In genomic region chr20:25019381-25020155, GRCh38 we compare ENCODE assay signal across 26 cellular contexts. TPM values are rescaled to one million over a fixed set of nuclear protein-coding genes. Genes with fewer than 3 reads are reported as not detected.
A peak's percentile ranks its signal among the peaks of the same experiment; 100 is the strongest.
DNase-seq lines count a peak whose midpoint lies in the region; ATAC-seq and TF ChIP-seq lines count a peak whose summit lies in the region.
"Had no signal": no experiment of that assay in that cellular context is flagged by ENCODE, and none has a peak within 500 bp of the region (broad histone marks: within the 10 kb centered on the region; RNA-seq: fewer than 3 reads in every experiment).

No MANE protein-coding gene starts in this region.

- no peak for TF ChIP-seq EP300 in stomach (IDR thresholded peaks at IDR 0.05)

- no peaks in the 10 kb centered on the region for H3K27me3 Mint-ChIP-seq in Caco-2 (ENCODE audit: insufficient read depth, unreplicated experiment)
- H3K27me3 Mint-ChIP-seq: activated CD4-positive, alpha-beta memory T cell treated with anti-CD3 and anti-CD28 coated beads for 36 hours; activated naive CD8-positive, alpha-beta T cell treated with anti-CD3 and anti-CD28 coated beads for 36 hours; dendritic cell treated with granulocyte-macrophage colony-stimulating factor and Interleukin-4, amounts not matched to agents 40 ng/mL and 50 ng/mL, for 4 days had no signal

- H3K36me3 Mint-ChIP-seq in Caco-2 (ENCODE audit: insufficient read depth, unreplicated experiment): peaks cover 40% of the 10 kb centered on the region
- H3K36me3 Mint-ChIP-seq: activated naive CD8-positive, alpha-beta T cell treated with anti-CD3 and anti-CD28 coated beads for 36 hours had no signal

- ATAC-seq in body of pancreas (no peak), left lung (peak; percentile 15), HG02759 (IDR thresholded peaks at IDR 0.05; ENCODE audit: unreplicated experiment) (no peak)

- TF ChIP-seq POLR2A in body of pancreas (IDR thresholded peaks at IDR 0.05) (peak in 1 of 3 donors; percentile 12), stomach (IDR thresholded peaks at IDR 0.05) (no peak)

- WGBS in body of pancreas, 2 donors: 43 to 54% methylated on average over 9 to 16 of the region's 16 CpGs
- 51 to 61% (median 56%) methylated on average over 11 to 16 of the region's 16 CpGs for WGBS in stomach, 5 donors

- H3K27ac ChIP-seq in body of pancreas (peak overlapping the region; percentile 89 to 98 (median 95)), left lung (no peak overlapping the region), stomach (peak overlapping the region; percentile 69 to 81 (median 75))
- H3K27ac ChIP-seq: ascending aorta; BLaER1 treated with 17β-estradiol and CSF1 and Interleukin-3, amounts not matched to agents 10 nM and 100 nM had no signal

- H3K4me3 Mint-ChIP-seq in Caco-2 (ENCODE audit: unreplicated experiment): no peak overlapping the region
- H3K4me3 Mint-ChIP-seq: activated CD4-positive, alpha-beta memory T cell treated with anti-CD3 and anti-CD28 coated beads for 36 hours; activated naive CD8-positive, alpha-beta T cell treated with anti-CD3 and anti-CD28 coated beads for 36 hours; dendritic cell treated with granulocyte-macrophage colony-stimulating factor and Interleukin-4, amounts not matched to agents 40 ng/mL and 50 ng/mL, for 4 days; HFFc6 had no signal

- CTCF ChIA-PET in Caco-2 (lab: Charles Lee): interaction anchor here (0.6 to 1.8 kb wide), 2 partner anchors 41 to 46 kb away, joined by 3 to 4 read pairs; no protein-coding TSS in a partner anchor

- H3K4me1 ChIP-seq in Caco-2 (peaks cover 30% of the 10 kb centered on the region), body of pancreas (peaks cover 84% of the 10 kb centered on the region), left lung (peaks cover 0 to 11% of the 10 kb centered on the region in 2 donors), stomach (peaks cover 39 to 87% (median 72%) of the 10 kb centered on the region in 4 donors)
- H3K4me1 ChIP-seq: ascending aorta had no signal

- DNase-seq in Caco-2 (peak in 1 of 2 experiments; percentile 27), body of pancreas (peak; percentile 53 to 77 (median 73)), left lung (peak in 1 of 2 donors; percentile 34), stomach (peak; percentile 74), germinal center (ENCODE audit: low spot score) (no peak), activated gamma-delta T cell treated with Interleukin-2 at 50 U/mL for 16 hours (no peak), islet precursor cell (no peak)
- DNase-seq: activated CD4-positive, alpha-beta memory T cell treated with anti-CD3 and anti-CD28 coated beads for 36 hours; activated CD4-positive, CD25-positive, alpha-beta regulatory T cell treated with anti-CD3 and anti-CD28 coated beads, Interleukin-2, amount 50 U/mL, for 72 hours; activated CD8-positive, alpha-beta memory T cell treated with anti-CD3 and anti-CD28 coated beads, Interleukin-2, amount 50 U/mL, for 4 hours; activated naive CD8-positive, alpha-beta T cell treated with anti-CD3 and anti-CD28 coated beads for 36 hours; central memory CD4-positive, alpha-beta T cell; HFFc6; Karpas-422; kidney glomerular epithelial cell; NCI-H1436 treated with DMSO at 0.1 percent for 48 hours; NCI-H345; NCI-H82; RPMI8226; T-helper 1 cell had no signal

- H3K27me3 ChIP-seq in Caco-2 (replicated peaks; ENCODE audit: control insufficient read depth, insufficient read depth, low read length) (no peaks in the 10 kb centered on the region), body of pancreas (no peaks in the 10 kb centered on the region), left lung (no peaks in the 10 kb centered on the region), stomach (no peaks in the 10 kb centered on the region)
- H3K27me3 ChIP-seq: ascending aorta; BLaER1 treated with 17β-estradiol and CSF1 and Interleukin-3, amounts not matched to agents 10 nM and 100 nM; upper lobe of left lung had no signal

- peaks cover 28% of the 10 kb centered on the region for H3K4me1 Mint-ChIP-seq in Caco-2 (ENCODE audit: low read depth, unreplicated experiment)

- TF ChIP-seq CTCF in Caco-2 (IDR thresholded peaks at IDR 0.05; ENCODE audit: insufficient read depth in 1 of 2, low read depth in 1 of 2, low read length in 1 of 2, severe bottlenecking in 1 of 2, unreplicated experiment in 1 of 2) (no peak), body of pancreas (IDR thresholded peaks at IDR 0.05) (no peak), left lung (IDR thresholded peaks at IDR 0.05) (no peak), stomach (IDR thresholded peaks at IDR 0.05) (no peak)

- intact Hi-C loops in Caco-2 (cut with micrococcal nuclease; ENCODE audit: unreplicated experiment): no loop called here
- intact Hi-C loops in body of pancreas (cut with DNase I): no loop called here
- intact Hi-C loops in left lung (cut with DNase I): no loop called here
- intact Hi-C loops in stomach (cut with DNase I; ENCODE audit: low total_unique reads): no loop called here

- no peaks in the 10 kb centered on the region for H3K9me3 ChIP-seq in Caco-2
- H3K9me3 ChIP-seq in body of pancreas: no peaks in the 10 kb centered on the region
- no peaks in the 10 kb centered on the region for H3K9me3 ChIP-seq in left lung
- H3K9me3 ChIP-seq in stomach: no peaks in the 10 kb centered on the region
- H3K9me3 ChIP-seq: ascending aorta; BLaER1 treated with 17β-estradiol and CSF1 and Interleukin-3, amounts not matched to agents 10 nM and 100 nM; upper lobe of left lung had no signal

- H3K4me3 ChIP-seq in Caco-2 (ENCODE audit: low read depth, low read length) (no peak overlapping the region), body of pancreas (no peak overlapping the region), left lung (no peak overlapping the region), stomach (no peak overlapping the region)
- H3K4me3 ChIP-seq: ascending aorta; BLaER1 treated with 17β-estradiol and CSF1 and Interleukin-3, amounts not matched to agents 10 nM and 100 nM; upper lobe of left lung had no signal

- H3K36me3 ChIP-seq in Caco-2 (ENCODE audit: control insufficient read depth, insufficient read depth, low read length) (peaks cover 1% of the 10 kb centered on the region), body of pancreas (replicated peaks in 1 of 2; ENCODE audit: insufficient read depth in 1 of 2, low read depth in 2 of 2) (no peaks in the 10 kb centered on the region), left lung (peaks cover 0 to 46% of the 10 kb centered on the region in 2 donors), stomach (peaks cover 18 to 79% (median 55%) of the 10 kb centered on the region in 4 donors)

- no peaks in the 10 kb centered on the region for H3K9me3 Mint-ChIP-seq in Caco-2 (ENCODE audit: unreplicated experiment)
- H3K9me3 Mint-ChIP-seq: activated CD4-positive, alpha-beta memory T cell treated with anti-CD3 and anti-CD28 coated beads for 36 hours; activated naive CD8-positive, alpha-beta T cell treated with anti-CD3 and anti-CD28 coated beads for 36 hours; dendritic cell treated with granulocyte-macrophage colony-stimulating factor and Interleukin-4, amounts not matched to agents 40 ng/mL and 50 ng/mL, for 4 days; HFFc6 had no signal

- peak overlapping the region; percentile 92 for H3K27ac Mint-ChIP-seq in Caco-2 (ENCODE audit: unreplicated experiment)
- H3K27ac Mint-ChIP-seq: activated CD4-positive, alpha-beta memory T cell treated with anti-CD3 and anti-CD28 coated beads for 36 hours; activated naive CD8-positive, alpha-beta T cell treated with anti-CD3 and anti-CD28 coated beads for 36 hours; dendritic cell treated with granulocyte-macrophage colony-stimulating factor and Interleukin-4, amounts not matched to agents 40 ng/mL and 50 ng/mL, for 4 days; HFFc6 had no signal

- POLR2A ChIA-PET in Caco-2 (lab: Charles Lee): no interaction called here

- BruUV-seq in Caco-2 (replicated peaks; lab: Mats Ljungman, UMichigan): no TSS peak

RNA-seq across cellular contexts. Expression of gene APMAP, which starts 27.0 kb away (rescaled TPM):
- total RNA-seq in Caco-2 (2022) (119 and 138 TPM in 2 replicates), body of pancreas (10 to 100 TPM; 38.9 to 51.4 TPM), left lung (10 to 100 TPM; 82.5 to 83.6 TPM), stomach (10 to 100 TPM; 12.3 to 55.6 (median 39.3) TPM)
- polyA plus RNA-seq in stomach: 10 to 100 TPM; 14.4 to 29.5 (median 24.8) TPM

RNA-seq across cellular contexts. Expression of gene ACSS1, which starts 38.4 kb away (rescaled TPM):
- total RNA-seq in Caco-2 (2022): 81.9 and 113 TPM in 2 replicates
- total RNA-seq in body of pancreas: 10 to 100 TPM; 73.8 to 83.8 TPM
- 10 to 100 TPM; 26.6 to 40.7 TPM for total RNA-seq in left lung
- 100 to 1,000 TPM in 1 of 5 donors, 10 to 100 TPM in 3, 1 to 10 TPM in 1; 7.0 to 135 (median 35.6) TPM for total RNA-seq in stomach
- 10 to 100 TPM; 35.3 to 37.7 (median 35.9) TPM for polyA plus RNA-seq in stomach
- polyA plus RNA-seq: neural cell had no signal

Comparison
In these comparisons a context has a peak if more than half of its experiments do, and no peak if none do; other contexts are left out.
1. DNase-seq: peak in body of pancreas (4 of 4) and stomach (single experiment); none in germinal center (single experiment), activated gamma-delta T cell treated with Interleukin-2 at 50 U/mL for 16 hours (single experiment) and islet precursor cell (single experiment).
2. H3K27ac ChIP-seq: peak in body of pancreas (4 of 4) and stomach (5 of 5); none in left lung (0 of 2).